Comparison of ENCODE assay signal across 1 cellular context in the genomic region with DNA sequence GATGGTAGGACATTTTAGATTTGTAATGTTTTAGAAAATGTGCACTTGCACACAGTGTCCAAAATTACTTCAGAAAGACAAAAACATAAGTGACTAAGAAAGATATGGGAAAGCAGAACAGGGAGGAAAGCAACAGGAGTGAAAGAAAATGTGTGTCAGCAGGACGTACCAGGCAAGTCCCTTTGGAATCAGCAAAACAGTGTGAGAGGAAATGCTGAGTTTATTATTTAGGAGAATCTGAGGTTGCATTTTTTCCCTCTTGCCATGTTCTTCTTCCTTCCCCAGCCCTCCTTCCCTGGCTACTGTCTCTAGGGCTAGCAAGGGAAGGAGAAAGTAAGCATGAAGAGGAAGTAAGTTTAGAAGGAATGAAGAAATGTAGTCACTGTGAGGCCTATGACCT.
TF ChIP-seq lines count a peak whose summit lies in the region.

No MANE protein-coding gene starts in this region.

TF ChIP-seq in H1, 55 proteins besides CTCF, POLR2A, EP300 and RAD21 (continued from another document):
- TF ChIP-seq, protein P1, sequence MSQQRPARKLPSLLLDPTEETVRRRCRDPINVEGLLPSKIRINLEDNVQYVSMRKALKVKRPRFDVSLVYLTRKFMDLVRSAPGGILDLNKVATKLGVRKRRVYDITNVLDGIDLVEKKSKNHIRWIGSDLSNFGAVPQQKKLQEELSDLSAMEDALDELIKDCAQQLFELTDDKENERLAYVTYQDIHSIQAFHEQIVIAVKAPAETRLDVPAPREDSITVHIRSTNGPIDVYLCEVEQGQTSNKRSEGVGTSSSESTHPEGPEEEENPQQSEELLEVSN (IDR thresholded peaks at IDR 0.05), result no peak
- TF ChIP-seq, protein P2, sequence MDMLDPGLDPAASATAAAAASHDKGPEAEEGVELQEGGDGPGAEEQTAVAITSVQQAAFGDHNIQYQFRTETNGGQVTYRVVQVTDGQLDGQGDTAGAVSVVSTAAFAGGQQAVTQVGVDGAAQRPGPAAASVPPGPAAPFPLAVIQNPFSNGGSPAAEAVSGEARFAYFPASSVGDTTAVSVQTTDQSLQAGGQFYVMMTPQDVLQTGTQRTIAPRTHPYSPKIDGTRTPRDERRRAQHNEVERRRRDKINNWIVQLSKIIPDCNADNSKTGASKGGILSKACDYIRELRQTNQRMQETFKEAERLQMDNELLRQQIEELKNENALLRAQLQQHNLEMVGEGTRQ (IDR thresholded peaks at IDR 0.05; ENCODE audit: low read length), result no peak
- no peak for TF ChIP-seq RBBP5 (IDR thresholded peaks at IDR 0.05; ENCODE audit: borderline replicate concordance, low read depth, low read length)
TF ChIP-seq in H1: peak in this region for 0.
